1 cellular context compared by ENCODE assay signal in the genomic region with DNA sequence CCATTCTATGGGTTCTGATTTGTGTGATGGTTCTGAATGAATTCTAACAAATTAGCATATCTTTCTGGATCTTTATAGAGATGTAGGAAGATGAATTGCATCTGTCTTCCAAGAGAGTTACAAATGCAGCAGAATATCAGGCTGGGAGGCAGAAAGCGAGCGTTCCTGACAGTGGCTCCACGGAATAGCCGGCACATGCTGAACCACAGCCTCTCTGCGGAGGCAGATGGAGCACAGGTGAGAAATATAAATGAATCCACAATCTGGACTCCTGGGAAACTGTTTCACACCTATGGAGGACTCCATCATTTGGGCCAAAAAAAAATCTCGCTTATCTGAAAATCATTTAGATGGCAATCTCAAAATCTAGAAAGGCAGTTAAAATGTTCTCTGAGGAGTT.
TF ChIP-seq lines count a peak whose summit lies in the region.

No MANE protein-coding gene starts in this region.

TF ChIP-seq in GM23338, 12 proteins besides CTCF, POLR2A, EP300 and RAD21 (continued from another document):
- TF ChIP-seq, protein P1, sequence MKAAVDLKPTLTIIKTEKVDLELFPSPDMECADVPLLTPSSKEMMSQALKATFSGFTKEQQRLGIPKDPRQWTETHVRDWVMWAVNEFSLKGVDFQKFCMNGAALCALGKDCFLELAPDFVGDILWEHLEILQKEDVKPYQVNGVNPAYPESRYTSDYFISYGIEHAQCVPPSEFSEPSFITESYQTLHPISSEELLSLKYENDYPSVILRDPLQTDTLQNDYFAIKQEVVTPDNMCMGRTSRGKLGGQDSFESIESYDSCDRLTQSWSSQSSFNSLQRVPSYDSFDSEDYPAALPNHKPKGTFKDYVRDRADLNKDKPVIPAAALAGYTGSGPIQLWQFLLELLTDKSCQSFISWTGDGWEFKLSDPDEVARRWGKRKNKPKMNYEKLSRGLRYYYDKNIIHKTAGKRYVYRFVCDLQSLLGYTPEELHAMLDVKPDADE (IDR thresholded peaks at IDR 0.05), result no peak
- TF ChIP-seq NANOG (IDR thresholded peaks at IDR 0.05; ENCODE audit: borderline replicate concordance) (no peak), ZNF114 (CRISPR knock-in tag; IDR thresholded peaks at IDR 0.05) (no peak), JUNB (IDR thresholded peaks at IDR 0.05; ENCODE audit: unreplicated experiment) (no peak), EZH2 (IDR thresholded peaks at IDR 0.05; ENCODE audit: low read depth, unreplicated experiment) (no peak)
- TF ChIP-seq, protein P2, sequence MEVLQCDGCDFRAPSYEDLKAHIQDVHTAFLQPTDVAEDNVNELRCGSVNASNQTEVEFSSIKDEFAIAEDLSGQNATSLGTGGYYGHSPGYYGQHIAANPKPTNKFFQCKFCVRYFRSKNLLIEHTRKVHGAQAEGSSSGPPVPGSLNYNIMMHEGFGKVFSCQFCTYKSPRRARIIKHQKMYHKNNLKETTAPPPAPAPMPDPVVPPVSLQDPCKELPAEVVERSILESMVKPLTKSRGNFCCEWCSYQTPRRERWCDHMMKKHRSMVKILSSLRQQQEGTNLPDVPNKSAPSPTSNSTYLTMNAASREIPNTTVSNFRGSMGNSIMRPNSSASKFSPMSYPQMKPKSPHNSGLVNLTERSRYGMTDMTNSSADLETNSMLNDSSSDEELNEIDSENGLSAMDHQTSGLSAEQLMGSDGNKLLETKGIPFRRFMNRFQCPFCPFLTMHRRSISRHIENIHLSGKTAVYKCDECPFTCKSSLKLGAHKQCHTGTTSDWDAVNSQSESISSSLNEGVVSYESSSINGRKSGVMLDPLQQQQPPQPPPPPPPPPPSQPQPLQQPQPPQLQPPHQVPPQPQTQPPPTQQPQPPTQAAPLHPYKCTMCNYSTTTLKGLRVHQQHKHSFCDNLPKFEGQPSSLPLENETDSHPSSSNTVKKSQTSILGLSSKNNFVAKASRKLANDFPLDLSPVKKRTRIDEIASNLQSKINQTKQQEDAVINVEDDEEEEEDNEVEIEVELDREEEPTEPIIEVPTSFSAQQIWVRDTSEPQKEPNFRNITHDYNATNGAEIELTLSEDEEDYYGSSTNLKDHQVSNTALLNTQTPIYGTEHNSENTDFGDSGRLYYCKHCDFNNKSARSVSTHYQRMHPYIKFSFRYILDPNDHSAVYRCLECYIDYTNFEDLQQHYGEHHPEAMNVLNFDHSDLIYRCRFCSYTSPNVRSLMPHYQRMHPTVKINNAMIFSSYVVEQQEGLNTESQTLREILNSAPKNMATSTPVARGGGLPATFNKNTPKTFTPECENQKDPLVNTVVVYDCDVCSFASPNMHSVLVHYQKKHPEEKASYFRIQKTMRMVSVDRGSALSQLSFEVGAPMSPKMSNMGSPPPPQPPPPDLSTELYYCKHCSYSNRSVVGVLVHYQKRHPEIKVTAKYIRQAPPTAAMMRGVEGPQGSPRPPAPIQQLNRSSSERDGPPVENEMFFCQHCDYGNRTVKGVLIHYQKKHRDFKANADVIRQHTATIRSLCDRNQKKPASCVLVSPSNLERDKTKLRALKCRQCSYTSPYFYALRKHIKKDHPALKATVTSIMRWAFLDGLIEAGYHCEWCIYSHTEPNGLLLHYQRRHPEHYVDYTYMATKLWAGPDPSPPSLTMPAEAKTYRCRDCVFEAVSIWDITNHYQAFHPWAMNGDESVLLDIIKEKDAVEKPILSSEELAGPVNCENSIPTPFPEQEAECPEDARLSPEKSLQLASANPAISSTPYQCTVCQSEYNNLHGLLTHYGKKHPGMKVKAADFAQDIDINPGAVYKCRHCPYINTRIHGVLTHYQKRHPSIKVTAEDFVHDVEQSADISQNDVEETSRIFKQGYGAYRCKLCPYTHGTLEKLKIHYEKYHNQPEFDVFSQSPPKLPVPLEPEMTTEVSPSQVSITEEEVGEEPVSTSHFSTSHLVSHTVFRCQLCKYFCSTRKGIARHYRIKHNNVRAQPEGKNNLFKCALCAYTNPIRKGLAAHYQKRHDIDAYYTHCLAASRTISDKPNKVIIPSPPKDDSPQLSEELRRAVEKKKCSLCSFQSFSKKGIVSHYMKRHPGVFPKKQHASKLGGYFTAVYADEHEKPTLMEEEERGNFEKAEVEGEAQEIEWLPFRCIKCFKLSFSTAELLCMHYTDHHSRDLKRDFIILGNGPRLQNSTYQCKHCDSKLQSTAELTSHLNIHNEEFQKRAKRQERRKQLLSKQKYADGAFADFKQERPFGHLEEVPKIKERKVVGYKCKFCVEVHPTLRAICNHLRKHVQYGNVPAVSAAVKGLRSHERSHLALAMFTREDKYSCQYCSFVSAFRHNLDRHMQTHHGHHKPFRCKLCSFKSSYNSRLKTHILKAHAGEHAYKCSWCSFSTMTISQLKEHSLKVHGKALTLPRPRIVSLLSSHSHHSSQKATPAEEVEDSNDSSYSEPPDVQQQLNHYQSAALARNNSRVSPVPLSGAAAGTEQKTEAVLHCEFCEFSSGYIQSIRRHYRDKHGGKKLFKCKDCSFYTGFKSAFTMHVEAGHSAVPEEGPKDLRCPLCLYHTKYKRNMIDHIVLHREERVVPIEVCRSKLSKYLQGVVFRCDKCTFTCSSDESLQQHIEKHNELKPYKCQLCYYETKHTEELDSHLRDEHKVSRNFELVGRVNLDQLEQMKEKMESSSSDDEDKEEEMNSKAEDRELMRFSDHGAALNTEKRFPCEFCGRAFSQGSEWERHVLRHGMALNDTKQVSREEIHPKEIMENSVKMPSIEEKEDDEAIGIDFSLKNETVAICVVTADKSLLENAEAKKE (CRISPR knock-in tag; IDR thresholded peaks at IDR 0.05), result no peak
